9 cellular contexts compared by ENCODE assay signal in genomic region chr3:17795280-17795679, GRCh38.
"Had no signal": no experiment of that assay in that cellular context is flagged by ENCODE, and none has a peak within 500 bp of the region (broad histone marks: within the 10 kb centered on the region; RNA-seq: fewer than 3 reads in every experiment).

No MANE protein-coding gene starts in this region.

- H3K4me2 ChIP-seq: GM23338 had no signal

- H2AFZ ChIP-seq: GM23338 had no signal

- DNase-seq: GOT3, H7, H9, HCEC 1CT, HFFc6 had no signal

- ATAC-seq: GM23338, HCT116 had no signal

- H3K4me3 ChIP-seq: GM23248, GM23338, HAP-1 had no signal

- H3K9me3 ChIP-seq: HAP-1 had no signal

- H3K9ac ChIP-seq: GM23248 had no signal

- H3K27ac ChIP-seq: GM23248 had no signal

- H3K36me3 ChIP-seq: HAP-1 had no signal
